ENCODE assay signal across 11 cellular contexts in genomic region chr3:139120336-139120971, GRCh38.
A peak's percentile ranks its signal among the peaks of the same experiment; 100 is the strongest.
DNase-seq lines count a peak whose midpoint lies in the region; ATAC-seq and TF ChIP-seq lines count a peak whose summit lies in the region.
"Had no signal": no experiment of that assay in that cellular context is flagged by ENCODE, and none has a peak within 500 bp of the region (broad histone marks: within the 10 kb centered on the region; RNA-seq: fewer than 3 reads in every experiment).

No MANE protein-coding gene starts in this region.

- WGBS in testis, 2 donors = 67 to 75% methylated on average over 6 to 8 of the region's 8 CpGs

- ATAC-seq in sciatic nerve (peak; percentile 20), GM18519 (IDR thresholded peaks at IDR 0.05; ENCODE audit: low FRiP score, unreplicated experiment) (no peak)

- DNase-seq in NCI-H2196 (lab: John Stamatoyannopoulos, UW; ENCODE audit: unreplicated experiment) = peak; percentile 14
- no peak for DNase-seq in NCI-H2196 treated with DMSO at 0.1 percent for 48 hours (lab: John Stamatoyannopoulos, UW; ENCODE audit: unreplicated experiment)
- peak; percentile 26 for DNase-seq in NOMO-1 treated with DMSO at 0.1 percent for 48 hours (lab: John Stamatoyannopoulos, UW; ENCODE audit: unreplicated experiment)
- DNase-seq in fibroblast of gingiva (ENCODE audit: low read depth) = peak; percentile 86
- no peak for DNase-seq in sciatic nerve (ENCODE audit: low spot score)
- DNase-seq in cerebellar nuclear complex (lab: John Stamatoyannopoulos, UW) = no peak
- no peak for DNase-seq in testis
- DNase-seq: activated CD4-positive, CD25-positive, alpha-beta regulatory T cell treated with anti-CD3 and anti-CD28 coated beads, Interleukin-2, amount 50 U/mL, for 72 hours; AML-193; NCI-H2227 treated with DMSO at 0.1 percent for 48 hours had no signal

- TF ChIP-seq CTCF in testis (IDR thresholded peaks at IDR 0.05) = no peak

- TF ChIP-seq POLR2A in testis (IDR thresholded peaks at IDR 0.05) = no peak

- intact Hi-C loops in sciatic nerve (cut with DNase I) (no loop called here), testis (cut with DNase I; ENCODE audit: low total_unique reads) (no loop called here)

- H3K4me1 ChIP-seq in testis = no peaks in the 10 kb centered on the region

- H3K27me3 ChIP-seq in testis = no peaks in the 10 kb centered on the region

- H3K36me3 ChIP-seq in testis (ENCODE audit: low read depth, missing control alignments) = no peaks in the 10 kb centered on the region

- no peak overlapping the region for H3K27ac ChIP-seq in testis

- no peaks in the 10 kb centered on the region for H3K9me3 ChIP-seq in testis

- H3K4me3 ChIP-seq in testis = no peak overlapping the region

Comparison
In these comparisons a context has a peak if more than half of its experiments do, and no peak if none do; other contexts are left out.
1. DNase-seq: peak in NCI-H2196 (single experiment), NOMO-1 treated with DMSO at 0.1 percent for 48 hours (single experiment) and fibroblast of gingiva (single experiment); none in NCI-H2196 treated with DMSO at 0.1 percent for 48 hours (single experiment), sciatic nerve (single experiment), cerebellar nuclear complex (0 of 2) and testis (single experiment).